In genomic region chr17:38617967-38618760, GRCh38 we compare ENCODE assay signal across 1 cellular context.
TF ChIP-seq lines count a peak whose summit lies in the region.

No MANE protein-coding gene starts in this region.

TF ChIP-seq in HepG2, 621 proteins besides CTCF, POLR2A, EP300 and RAD21 (continued from another document):
- TF ChIP-seq, protein P1, sequence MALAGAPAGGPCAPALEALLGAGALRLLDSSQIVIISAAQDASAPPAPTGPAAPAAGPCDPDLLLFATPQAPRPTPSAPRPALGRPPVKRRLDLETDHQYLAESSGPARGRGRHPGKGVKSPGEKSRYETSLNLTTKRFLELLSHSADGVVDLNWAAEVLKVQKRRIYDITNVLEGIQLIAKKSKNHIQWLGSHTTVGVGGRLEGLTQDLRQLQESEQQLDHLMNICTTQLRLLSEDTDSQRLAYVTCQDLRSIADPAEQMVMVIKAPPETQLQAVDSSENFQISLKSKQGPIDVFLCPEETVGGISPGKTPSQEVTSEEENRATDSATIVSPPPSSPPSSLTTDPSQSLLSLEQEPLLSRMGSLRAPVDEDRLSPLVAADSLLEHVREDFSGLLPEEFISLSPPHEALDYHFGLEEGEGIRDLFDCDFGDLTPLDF (CRISPR knock-in tag; IDR thresholded peaks at IDR 0.05): no peak
- TF ChIP-seq MIXL1 (CRISPR knock-in tag; IDR thresholded peaks at IDR 0.05) (no peak; the same call in 1 of the 2 replicates), RBAK (CRISPR knock-in tag; IDR thresholded peaks at IDR 0.05) (no peak), NFE2L1 (CRISPR knock-in tag; IDR thresholded peaks at IDR 0.05; ENCODE audit: borderline replicate concordance) (no peak), ZNF207 (IDR thresholded peaks at IDR 0.05; ENCODE audit: borderline replicate concordance) (no peak), MEIS1 (CRISPR knock-in tag; IDR thresholded peaks at IDR 0.05; ENCODE audit: borderline replicate concordance) (no peak), HDAC1 (CRISPR knock-in tag; IDR thresholded peaks at IDR 0.05) (peak; percentile 23; the same call in 1 of the 2 replicates), SP5 (CRISPR knock-in tag; IDR thresholded peaks at IDR 0.05; ENCODE audit: borderline replicate concordance, low read depth) (peak; percentile 60), CREB1 (IDR thresholded peaks at IDR 0.05) (no peak), CREB1 (CRISPR knock-in tag; IDR thresholded peaks at IDR 0.05) (peak; percentile 35; the same call in 1 of the 2 replicates), PAX8 (CRISPR knock-in tag; IDR thresholded peaks at IDR 0.05; ENCODE audit: borderline replicate concordance) (no peak), ZNF747 (CRISPR knock-in tag; IDR thresholded peaks at IDR 0.05; ENCODE audit: borderline replicate concordance) (peak; percentile 44; the same call in 1 of the 2 replicates), AGO1 (IDR thresholded peaks at IDR 0.05; ENCODE audit: low read depth, low read length, poor library complexity, severe bottlenecking) (no peak), ARNT2 (CRISPR knock-in tag; IDR thresholded peaks at IDR 0.05; ENCODE audit: low read depth) (no peak), ARHGAP35 (CRISPR knock-in tag; IDR thresholded peaks at IDR 0.05; ENCODE audit: borderline replicate concordance) (no peak), ZNF460 (CRISPR knock-in tag; IDR thresholded peaks at IDR 0.05; ENCODE audit: borderline replicate concordance) (no peak), RERE (CRISPR knock-in tag; IDR thresholded peaks at IDR 0.05; ENCODE audit: low read depth) (peak; percentile 47; the same call in 1 of the 2 replicates), KAT8 (CRISPR knock-in tag; IDR thresholded peaks at IDR 0.05) (peak; percentile 29; the same call in 1 of the 2 replicates), CBX5 (CRISPR knock-in tag; IDR thresholded peaks at IDR 0.05; ENCODE audit: borderline replicate concordance) (peak; percentile 14; the same call in 1 of the 2 replicates), JUN (CRISPR knock-in tag; IDR thresholded peaks at IDR 0.05) (0 out of 2 replicates have a peak, but pooled peaks have one; percentile 61), SOX13 (IDR thresholded peaks at IDR 0.05) (no peak; the same call in 1 of the 2 replicates), SOX13 (CRISPR knock-in tag; conservative IDR thresholded peaks at IDR 0.05 in 1 of 2, IDR thresholded peaks at IDR 0.05 in 1 of 2) (peak in 1 of 2 experiments; percentile 75; a peak in 2 of 4 replicates), ZNF75D (CRISPR knock-in tag; IDR thresholded peaks at IDR 0.05; ENCODE audit: borderline replicate concordance) (no peak), ZFYVE20 (CRISPR knock-in tag; IDR thresholded peaks at IDR 0.05; ENCODE audit: borderline replicate concordance, low read depth) (no peak), ZFP62 (CRISPR knock-in tag; IDR thresholded peaks at IDR 0.05) (no peak), BRCA1 (CRISPR knock-in tag; IDR thresholded peaks at IDR 0.05) (no peak), ZKSCAN1 (IDR thresholded peaks at IDR 0.05; ENCODE audit: low read length) (no peak), ZNF564 (CRISPR knock-in tag; IDR thresholded peaks at IDR 0.05) (0 out of 2 replicates have a peak, but pooled peaks have one; percentile 49)
- TF ChIP-seq, protein P2, sequence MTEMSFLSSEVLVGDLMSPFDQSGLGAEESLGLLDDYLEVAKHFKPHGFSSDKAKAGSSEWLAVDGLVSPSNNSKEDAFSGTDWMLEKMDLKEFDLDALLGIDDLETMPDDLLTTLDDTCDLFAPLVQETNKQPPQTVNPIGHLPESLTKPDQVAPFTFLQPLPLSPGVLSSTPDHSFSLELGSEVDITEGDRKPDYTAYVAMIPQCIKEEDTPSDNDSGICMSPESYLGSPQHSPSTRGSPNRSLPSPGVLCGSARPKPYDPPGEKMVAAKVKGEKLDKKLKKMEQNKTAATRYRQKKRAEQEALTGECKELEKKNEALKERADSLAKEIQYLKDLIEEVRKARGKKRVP (CRISPR knock-in tag; IDR thresholded peaks at IDR 0.05): no peak
- TF ChIP-seq, protein P3, sequence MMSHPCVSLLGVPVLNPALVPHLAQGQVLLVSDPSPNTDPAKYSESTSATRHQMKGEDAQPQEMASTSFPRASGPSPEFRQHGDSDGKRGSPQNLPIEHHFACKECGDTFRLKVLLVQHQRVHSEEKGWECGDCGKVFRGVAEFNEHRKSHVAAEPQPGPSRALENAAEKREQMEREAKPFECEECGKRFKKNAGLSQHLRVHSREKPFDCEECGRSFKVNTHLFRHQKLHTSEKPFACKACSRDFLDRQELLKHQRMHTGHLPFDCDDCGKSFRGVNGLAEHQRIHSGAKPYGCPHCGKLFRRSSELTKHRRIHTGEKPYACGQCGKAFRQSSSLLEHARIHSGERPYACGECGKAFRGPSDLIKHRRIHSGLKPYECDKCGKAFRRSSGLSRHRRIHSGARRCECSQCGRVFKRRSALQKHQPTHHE (CRISPR knock-in tag; IDR thresholded peaks at IDR 0.05; ENCODE audit: borderline replicate concordance): 0 out of 2 replicates have a peak, but pooled peaks have one; percentile 64
- TF ChIP-seq, protein P4, sequence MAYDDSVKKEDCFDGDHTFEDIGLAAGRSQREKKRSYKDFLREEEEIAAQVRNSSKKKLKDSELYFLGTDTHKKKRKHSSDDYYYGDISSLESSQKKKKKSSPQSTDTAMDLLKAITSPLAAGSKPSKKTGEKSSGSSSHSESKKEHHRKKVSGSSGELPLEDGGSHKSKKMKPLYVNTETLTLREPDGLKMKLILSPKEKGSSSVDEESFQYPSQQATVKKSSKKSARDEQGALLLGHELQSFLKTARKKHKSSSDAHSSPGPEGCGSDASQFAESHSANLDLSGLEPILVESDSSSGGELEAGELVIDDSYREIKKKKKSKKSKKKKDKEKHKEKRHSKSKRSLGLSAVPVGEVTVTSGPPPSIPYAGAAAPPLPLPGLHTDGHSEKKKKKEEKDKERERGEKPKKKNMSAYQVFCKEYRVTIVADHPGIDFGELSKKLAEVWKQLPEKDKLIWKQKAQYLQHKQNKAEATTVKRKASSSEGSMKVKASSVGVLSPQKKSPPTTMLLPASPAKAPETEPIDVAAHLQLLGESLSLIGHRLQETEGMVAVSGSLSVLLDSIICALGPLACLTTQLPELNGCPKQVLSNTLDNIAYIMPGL (CRISPR knock-in tag; IDR thresholded peaks at IDR 0.05; ENCODE audit: borderline replicate concordance in 1 of 2, low read depth in 1 of 2): no peak; a peak in 1 of 4 replicates
